In genomic region chr16:28110479-28110878, GRCh38 we compare ENCODE assay signal across 18 cellular contexts. TPM values are rescaled to one million over a fixed set of nuclear protein-coding genes. Genes with fewer than 3 reads are reported as not detected.
DNase-seq lines count a peak whose midpoint lies in the region; ATAC-seq, FAIRE-seq and TF ChIP-seq lines count a peak whose summit lies in the region.
"Had no signal": no experiment of that assay in that cellular context is flagged by ENCODE, and none has a peak within 500 bp of the region (broad histone marks: within the 10 kb centered on the region; RNA-seq: fewer than 3 reads in every experiment).

No MANE protein-coding gene starts in this region.

- ATAC-seq in natural killer cell (peak in 1 of 3 donors; percentile 80), GM19035 (IDR thresholded peaks at IDR 0.05; ENCODE audit: unreplicated experiment) (no peak)
- ATAC-seq: foreskin keratinocyte had no signal

- no peaks in the 10 kb centered on the region for H3K9me3 Mint-ChIP-seq in activated CD4-positive, alpha-beta T cell treated with anti-CD3 and anti-CD28 coated beads, Interleukin-2, amount 10 ng/mL, durations not matched to agents 7 days and 5 days
- H3K9me3 Mint-ChIP-seq in natural killer cell: no peaks in the 10 kb centered on the region

- H3K4me1 Mint-ChIP-seq in activated CD4-positive, alpha-beta T cell treated with anti-CD3 and anti-CD28 coated beads, Interleukin-2, amount 10 ng/mL, durations not matched to agents 7 days and 5 days: peaks cover 22% of the 10 kb centered on the region
- H3K4me1 Mint-ChIP-seq in natural killer cell: peaks cover 18% of the 10 kb centered on the region in 2 donors

- H3K4me1 ChIP-seq in kidney (ENCODE audit: control insufficient read depth in 1 of 2, insufficient read depth in 1 of 2, low read depth in 1 of 2, low read length in 2 of 2): no peaks in the 10 kb centered on the region
- H3K4me1 ChIP-seq: foreskin keratinocyte had no signal

- CTCF ChIA-PET in activated CD4-positive, alpha-beta T cell treated with anti-CD3 and anti-CD28 coated beads, Interleukin-2, amount 10 ng/mL, durations not matched to agents 7 days and 5 days (lab: Charles Lee): no interaction called here

- H3K27ac Mint-ChIP-seq in activated CD4-positive, alpha-beta T cell treated with anti-CD3 and anti-CD28 coated beads, Interleukin-2, amount 10 ng/mL, durations not matched to agents 7 days and 5 days: peak overlapping the region; percentile 44
- H3K27ac Mint-ChIP-seq in natural killer cell: peak overlapping the region; percentile 83 to 86

- intact Hi-C loops in natural killer cell (cut with micrococcal nuclease): no loop called here
- intact Hi-C loops in kidney (cut with DNase I): no loop called here

- H3K27me3 Mint-ChIP-seq in activated CD4-positive, alpha-beta T cell treated with anti-CD3 and anti-CD28 coated beads, Interleukin-2, amount 10 ng/mL, durations not matched to agents 7 days and 5 days: no peaks in the 10 kb centered on the region
- H3K27me3 Mint-ChIP-seq in natural killer cell (ENCODE audit: low read depth in 2 of 2): no peaks in the 10 kb centered on the region

- H3K4me3 Mint-ChIP-seq in activated CD4-positive, alpha-beta T cell treated with anti-CD3 and anti-CD28 coated beads, Interleukin-2, amount 10 ng/mL, durations not matched to agents 7 days and 5 days: no peak overlapping the region
- H3K4me3 Mint-ChIP-seq in natural killer cell: no peak overlapping the region

- peaks cover 65% of the 10 kb centered on the region for H3K36me3 Mint-ChIP-seq in activated CD4-positive, alpha-beta T cell treated with anti-CD3 and anti-CD28 coated beads, Interleukin-2, amount 10 ng/mL, durations not matched to agents 7 days and 5 days (ENCODE audit: low read depth)
- H3K36me3 Mint-ChIP-seq in natural killer cell: peaks cover 9% of the 10 kb centered on the region

- peaks cover 45 to 53% of the 10 kb centered on the region in 2 donors for H3K36me3 ChIP-seq in kidney (ENCODE audit: control insufficient read depth in 1 of 2, insufficient read depth in 2 of 2, low read length in 2 of 2)

- H3K4me3 ChIP-seq in kidney (ENCODE audit: low read length in 2 of 2): no peak overlapping the region

- TF ChIP-seq CTCF in natural killer cell (IDR thresholded peaks at IDR 0.05): no peak
- TF ChIP-seq CTCF in kidney (IDR thresholded peaks at IDR 0.05; ENCODE audit: borderline replicate concordance, extremely low read depth, insufficient read depth): no peak

- POLR2A ChIA-PET in activated CD4-positive, alpha-beta T cell treated with anti-CD3 and anti-CD28 coated beads, Interleukin-2, amount 10 ng/mL, durations not matched to agents 7 days and 5 days (lab: Charles Lee): no interaction called here

- no peak for FAIRE-seq in kidney (lab: Jason Lieb, UNC)
- FAIRE-seq: A204.1, H1 had no signal

- DNase-seq in activated CD4-positive, alpha-beta T cell treated with anti-CD3 and anti-CD28 coated beads, Interleukin-2, amount 10 ng/mL, durations not matched to agents 7 days and 5 days: no peak
- no peak for DNase-seq in activated CD4-positive, alpha-beta T cell treated with anti-CD3 and anti-CD28 coated beads, Interleukin-2, amount 50 U/mL, for 1 hour
- peak; percentile 95 for DNase-seq in MV-4-11 (lab: John Stamatoyannopoulos, UW)
- DNase-seq in amniotic epithelial cell (ENCODE audit: low read depth): peak; percentile 82
- DNase-seq in natural killer cell: no peak
- DNase-seq in kidney: no peak
- no peak for DNase-seq in NCI-H1694 treated with DMSO at 0.1 percent for 48 hours (lab: John Stamatoyannopoulos, UW)
- DNase-seq: activated CD4-positive, alpha-beta T cell treated with anti-CD3 and anti-CD28 coated beads for 4 hours; activated naive CD4-positive, alpha-beta T cell; DMS 273 treated with DMSO at 0.1 percent for 48 hours; foreskin keratinocyte; NCI-H1417 treated with DMSO at 0.1 percent for 48 hours; NCI-H526 treated with DMSO at 0.1 percent for 48 hours; nucleus accumbens; SK-N-SH had no signal

- no peak overlapping the region for H3K27ac ChIP-seq in kidney (ENCODE audit: low read depth in 2 of 2, low read length in 2 of 2)
- H3K27ac ChIP-seq: foreskin keratinocyte had no signal

- H3K9ac ChIP-seq in kidney (ENCODE audit: low read length in 2 of 2): no peak overlapping the region
- H3K9ac ChIP-seq: SK-N-SH had no signal

- no peaks in the 10 kb centered on the region for H3K9me3 ChIP-seq in kidney (ENCODE audit: control insufficient read depth in 1 of 2, low read length in 2 of 2)
- H3K9me3 ChIP-seq: SK-N-SH had no signal

RNA-seq across cellular contexts. Expression of gene GSG1L, which starts 47.0 kb away (rescaled TPM):
- total RNA-seq in activated CD4-positive, alpha-beta T cell treated with anti-CD3 and anti-CD28 coated beads, Interleukin-2, amount 10 ng/mL, durations not matched to agents 7 days and 5 days: not detected
- total RNA-seq in natural killer cell (under 1 TPM in 1 of 3 donors, not detected in 2; 0.25 TPM), kidney (not detected)
- polyA plus RNA-seq in kidney (ENCODE audit: insufficient read depth, low read depth, low replicate concordance): not detected
- total RNA-seq: foreskin keratinocyte had no signal
- polyA plus RNA-seq: foreskin keratinocyte, SK-N-SH had no signal

Comparison
In these comparisons a context has a peak if more than half of its experiments do, and no peak if none do; other contexts are left out.
1. DNase-seq: peak in MV-4-11 (single experiment) and amniotic epithelial cell (single experiment); none in activated CD4-positive, alpha-beta T cell treated with anti-CD3 and anti-CD28 coated beads, Interleukin-2, amount 10 ng/mL, durations not matched to agents 7 days and 5 days (single experiment), activated CD4-positive, alpha-beta T cell treated with anti-CD3 and anti-CD28 coated beads, Interleukin-2, amount 50 U/mL, for 1 hour (single experiment), natural killer cell (single experiment), kidney (single experiment) and NCI-H1694 treated with DMSO at 0.1 percent for 48 hours (single experiment).